19 cellular contexts compared by ENCODE assay signal in genomic region chr7:117806011-117806410, GRCh38.
DNase-seq lines count a peak whose midpoint lies in the region; ATAC-seq and TF ChIP-seq lines count a peak whose summit lies in the region.
"Had no signal": no experiment of that assay in that cellular context is flagged by ENCODE, and none has a peak within 500 bp of the region (broad histone marks: within the 10 kb centered on the region; RNA-seq: fewer than 3 reads in every experiment).

No MANE protein-coding gene starts in this region.

- H3K27me3 ChIP-seq in cardiac muscle cell (no peaks in the 10 kb centered on the region), heart right ventricle (no peaks in the 10 kb centered on the region)
- H3K27me3 ChIP-seq: BE2C; BLaER1 treated with 17β-estradiol and CSF1 and Interleukin-3, amounts not matched to agents 10 nM and 100 nM had no signal

- TF ChIP-seq CTCF in cardiac muscle cell (IDR thresholded peaks at IDR 0.05; ENCODE audit: low read depth, low read length) (no peak), heart right ventricle (IDR thresholded peaks at IDR 0.05) (no peak), WTC11 (IDR thresholded peaks at IDR 0.05) (no peak), foreskin fibroblast (IDR thresholded peaks at IDR 0.05; ENCODE audit: low read depth, low read length) (no peak)

- 92 to 94% methylated on average over 5 of the region's 5 CpGs for WGBS in heart right ventricle, 2 donors

- ATAC-seq in heart right ventricle = no peak
- ATAC-seq in WTC11 = no peak
- ATAC-seq in GM18511 (IDR thresholded peaks at IDR 0.05; ENCODE audit: unreplicated experiment) = no peak
- ATAC-seq: GM12878, HCT116 had no signal

- H3K27ac Mint-ChIP-seq in WTC11 = peak overlapping the region; percentile 76; the same call in 1 of the 2 replicates
- H3K27ac Mint-ChIP-seq: CD14-positive monocyte; CD4-positive, alpha-beta T cell; CD8-positive, alpha-beta memory T cell had no signal

- intact Hi-C loops in heart right ventricle (cut with DNase I) = no loop called here

- no peaks in the 10 kb centered on the region for H3K36me3 Mint-ChIP-seq in WTC11
- H3K36me3 Mint-ChIP-seq: CD14-positive monocyte; CD8-positive, alpha-beta memory T cell had no signal

- H3K4me3 Mint-ChIP-seq in WTC11 = no peak overlapping the region
- H3K4me3 Mint-ChIP-seq: CD14-positive monocyte; CD4-positive, alpha-beta T cell; CD8-positive, alpha-beta memory T cell had no signal

- peaks cover 84% of the 10 kb centered on the region for H3K4me1 Mint-ChIP-seq in WTC11
- H3K4me1 Mint-ChIP-seq: CD8-positive, alpha-beta memory T cell had no signal

- POLR2A ChIA-PET in WTC11 (lab: Charles Lee) = no interaction called here

- H3K9me3 Mint-ChIP-seq in WTC11 = no peaks in the 10 kb centered on the region
- H3K9me3 Mint-ChIP-seq: CD4-positive, alpha-beta T cell had no signal

- CTCF ChIA-PET in WTC11 (lab: Charles Lee) = no interaction called here

- no peak for DNase-seq in cardiac muscle cell (ENCODE audit: low read depth in 1 of 2, low spot score in 1 of 2)
- DNase-seq in heart right ventricle = no peak
- no peak for DNase-seq in WTC11 (ENCODE audit: low spot score)
- DNase-seq in putamen (ENCODE audit: low spot score) = peak; percentile 69
- no peak for DNase-seq in activated CD8-positive, alpha-beta memory T cell treated with anti-CD3 and anti-CD28 coated beads, Interleukin-2, amount 50 U/mL, for 48 hours
- DNase-seq in foreskin fibroblast = no peak
- DNase-seq: BE2C; CD4-positive, alpha-beta T cell; CD8-positive, alpha-beta memory T cell; DMS 273 treated with DMSO at 0.1 percent for 48 hours; EL; GDM1; H7 had no signal

- no peaks in the 10 kb centered on the region for H3K27me3 Mint-ChIP-seq in WTC11 (ENCODE audit: low read depth)
- H3K27me3 Mint-ChIP-seq: CD4-positive, alpha-beta T cell had no signal

- H3K27ac ChIP-seq in cardiac muscle cell (peak overlapping the region; percentile 29), heart right ventricle (no peak overlapping the region)
- H3K27ac ChIP-seq: 22Rv1; BLaER1 treated with 17β-estradiol and CSF1 and Interleukin-3, amounts not matched to agents 10 nM and 100 nM had no signal

- no peaks in the 10 kb centered on the region for H3K36me3 ChIP-seq in cardiac muscle cell
- H3K36me3 ChIP-seq in heart right ventricle = no peaks in the 10 kb centered on the region
- H3K36me3 ChIP-seq: BE2C; BLaER1 treated with 17β-estradiol and CSF1 and Interleukin-3, amounts not matched to agents 10 nM and 100 nM had no signal

- H3K9me3 ChIP-seq in cardiac muscle cell (ENCODE audit: low read depth) (no peaks in the 10 kb centered on the region), heart right ventricle (no peaks in the 10 kb centered on the region)
- H3K9me3 ChIP-seq: BE2C; BLaER1 treated with 17β-estradiol and CSF1 and Interleukin-3, amounts not matched to agents 10 nM and 100 nM had no signal

- peaks cover 37% of the 10 kb centered on the region for H3K4me1 ChIP-seq in cardiac muscle cell (ENCODE audit: low read depth)
- peaks cover 0 to 35% (median 21%) of the 10 kb centered on the region in 9 donors for H3K4me1 ChIP-seq in heart right ventricle

- H3K4me3 ChIP-seq in cardiac muscle cell = no peak overlapping the region
- no peak overlapping the region for H3K4me3 ChIP-seq in heart right ventricle
- no peak overlapping the region for H3K4me3 ChIP-seq in foreskin fibroblast (ENCODE audit: low read depth in 1 of 2, low read length in 2 of 2)
- H3K4me3 ChIP-seq: BLaER1 treated with 17β-estradiol and CSF1 and Interleukin-3, amounts not matched to agents 10 nM and 100 nM; GM12878 had no signal

TF ChIP-seq in WTC11, 78 proteins besides CTCF, POLR2A, EP300 and RAD21:
- TF ChIP-seq NFATC4 (CRISPR knock-in tag; IDR thresholded peaks at IDR 0.05) (no peak), TP53 (CRISPR knock-in tag; IDR thresholded peaks at IDR 0.05) (no peak), CDX4 (CRISPR knock-in tag; IDR thresholded peaks at IDR 0.05; ENCODE audit: borderline replicate concordance) (no peak), ZNF281 (CRISPR knock-in tag; IDR thresholded peaks at IDR 0.05) (no peak), JUN (CRISPR knock-in tag; IDR thresholded peaks at IDR 0.05) (no peak), FOXP4 (CRISPR knock-in tag; IDR thresholded peaks at IDR 0.05) (no peak), ZNF425 (CRISPR knock-in tag; conservative IDR thresholded peaks at IDR 0.05) (no peak), USF1 (CRISPR knock-in tag; IDR thresholded peaks at IDR 0.05) (no peak), ERG (CRISPR knock-in tag; IDR thresholded peaks at IDR 0.05) (no peak)
